ENCODE assay signal across 8 cellular contexts in genomic region chrX:119067023-119067739, GRCh38. TPM values are rescaled to one million over a fixed set of nuclear protein-coding genes. Genes with fewer than 3 reads are reported as not detected.
A peak's percentile ranks its signal among the peaks of the same experiment; 100 is the strongest.
DNase-seq lines count a peak whose midpoint lies in the region; ATAC-seq, FAIRE-seq and TF ChIP-seq lines count a peak whose summit lies in the region.

No MANE protein-coding gene starts in this region.

- H3K9me3 ChIP-seq in A549: no peaks in the 10 kb centered on the region
- no peaks in the 10 kb centered on the region for H3K9me3 ChIP-seq in lung (ENCODE audit: control insufficient read depth in 2 of 2, insufficient read depth in 1 of 2, low read length in 1 of 2)

- H3K4me3 ChIP-seq in A549 (no peak overlapping the region), WI38 (ENCODE audit: low read depth, low read length) (no peak overlapping the region), lung (no peak overlapping the region)

- no peak overlapping the region for H3K4me3 Mint-ChIP-seq in stimulated activated naive B cell treated with anti-CD40 and anti-IgM and Interleukin-4, amounts not matched to agents 10 μg/mL and 1 μg/mL and 100 μg/mL, for 72 hours

- ATAC-seq in A549: peak; percentile 76 to 90
- no peak for ATAC-seq in lung (ENCODE audit: insufficient read depth, low FRiP score)
- ATAC-seq in stimulated activated naive B cell treated with anti-CD40 and anti-IgM and Interleukin-4, amounts not matched to agents 10 μg/mL and 1 μg/mL and 100 μg/mL, for 72 hours (replicated peaks): peak; percentile 87 to 91
- no peak for ATAC-seq in HG02840 (IDR thresholded peaks at IDR 0.05; ENCODE audit: low FRiP score, unreplicated experiment)

- H3K27me3 ChIP-seq in lung (ENCODE audit: control insufficient read depth, insufficient read depth): no peaks in the 10 kb centered on the region

- H3K4me2 ChIP-seq in A549: no peak overlapping the region

- 2% methylated on average over 7 of the region's 7 CpGs for WGBS in A549 (ENCODE audit: missing lambda C conversion rate)
- 2 to 6% methylated on average over 7 of the region's 7 CpGs for WGBS in lung, 2 donors

- CTCF ChIA-PET in A549 (lab: Yijun Ruan, JAX): interaction anchor here (0.6 to 5.0 kb wide), 33 partner anchors 8 to 654 kb away, joined by 3 to 56 read pairs (median 4); no protein-coding TSS in a partner anchor

- peak; percentile 82 to 87 for TF ChIP-seq RAD21 in A549 (conservative IDR thresholded peaks at IDR 0.05 in 1 of 2, IDR thresholded peaks at IDR 0.05 in 1 of 2)

- no peaks in the 10 kb centered on the region for H3K36me3 ChIP-seq in lung (ENCODE audit: control insufficient read depth in 2 of 2, insufficient read depth in 2 of 2, low read length in 2 of 2)

- peak; percentile 46 to 50 for DNase-seq in A549 (ENCODE audit: low read depth in 1 of 2, low spot score in 1 of 2)
- peak; percentile 25 for DNase-seq in GM13976 (ENCODE audit: low spot score)
- DNase-seq in NCI-H1105 treated with DMSO at 0.1 percent for 48 hours (lab: John Stamatoyannopoulos, UW): peak; percentile 37
- peak; percentile 72 for DNase-seq in dermis blood vessel endothelial cell
- peak; percentile 46 for DNase-seq in lung (ENCODE audit: low spot score)
- peak; percentile 42 for DNase-seq in stimulated activated naive B cell treated with anti-CD40 and anti-IgM and Interleukin-4, amounts not matched to agents 10 μg/mL and 1 μg/mL and 100 μg/mL, for 72 hours

- FAIRE-seq in A549 (lab: Jason Lieb, UNC): no peak

- TF ChIP-seq EP300 in A549 (IDR thresholded peaks at IDR 0.05): no peak

- H3K4me1 Mint-ChIP-seq in stimulated activated naive B cell treated with anti-CD40 and anti-IgM and Interleukin-4, amounts not matched to agents 10 μg/mL and 1 μg/mL and 100 μg/mL, for 72 hours: peaks cover 5 to 7% of the 10 kb centered on the region in 2 donors

- H3K27ac ChIP-seq in A549: no peak overlapping the region
- no peak overlapping the region for H3K27ac ChIP-seq in lung (ENCODE audit: low read depth in 1 of 2, low read length in 1 of 2)

- POLR2A ChIA-PET in A549 (lab: Yijun Ruan, JAX): no interaction called here

- TF ChIP-seq CTCF in A549 (IDR thresholded peaks at IDR 0.05) (peak; percentile 75), GM13976 (IDR thresholded peaks at IDR 0.05; ENCODE audit: borderline replicate concordance, control extremely low read depth, extremely low read depth, insufficient read depth, missing control alignments) (no peak), WI38 (IDR thresholded peaks at IDR 0.05; ENCODE audit: low read depth, low read length) (peak; percentile 60), lung (IDR thresholded peaks at IDR 0.05; ENCODE audit: control extremely low read depth, extremely low read depth) (peak; percentile 43)

- no peaks in the 10 kb centered on the region for H3K9me3 Mint-ChIP-seq in stimulated activated naive B cell treated with anti-CD40 and anti-IgM and Interleukin-4, amounts not matched to agents 10 μg/mL and 1 μg/mL and 100 μg/mL, for 72 hours

- H3K4me1 ChIP-seq in A549: no peaks in the 10 kb centered on the region
- no peaks in the 10 kb centered on the region for H3K4me1 ChIP-seq in lung (ENCODE audit: control insufficient read depth in 2 of 2, insufficient read depth in 2 of 2, low read length in 2 of 2)

- in situ Hi-C loops in GM13976 (cut with MboI; ENCODE audit: low sequenced_read_pairs, unreplicated experiment): no loop called here

- H3K27ac Mint-ChIP-seq in stimulated activated naive B cell treated with anti-CD40 and anti-IgM and Interleukin-4, amounts not matched to agents 10 μg/mL and 1 μg/mL and 100 μg/mL, for 72 hours: no peak overlapping the region

- peaks cover 10 to 12% of the 10 kb centered on the region in 2 donors for H3K27me3 Mint-ChIP-seq in stimulated activated naive B cell treated with anti-CD40 and anti-IgM and Interleukin-4, amounts not matched to agents 10 μg/mL and 1 μg/mL and 100 μg/mL, for 72 hours

- TF ChIP-seq POLR2A in A549 (IDR thresholded peaks at IDR 0.05; ENCODE audit: low read length): no peak

- no peaks in the 10 kb centered on the region for H3K36me3 Mint-ChIP-seq in stimulated activated naive B cell treated with anti-CD40 and anti-IgM and Interleukin-4, amounts not matched to agents 10 μg/mL and 1 μg/mL and 100 μg/mL, for 72 hours

TF ChIP-seq in A549, 52 proteins besides CTCF, POLR2A, EP300 and RAD21:
- TF ChIP-seq SMC3 (IDR thresholded peaks at IDR 0.05) (peak; percentile 76), NR3C1 (IDR thresholded peaks at IDR 0.05) (no peak)

RNA-seq across cellular contexts. Expression of gene CT47C1, which starts 5.6 kb away (rescaled TPM):
- not detected in 2 replicates for polyA plus RNA-seq in A549 (2011; rRNA removed)
- not detected in 2 replicates for polyA plus RNA-seq in A549 (2012; cell fraction: cytosol; rRNA removed)
- not detected in 2 replicates for polyA plus RNA-seq in A549 (2012; cell fraction: nucleus; rRNA removed)
- polyA plus RNA-seq in A549 (2017; fragmentation: RNase III; extraction: RNeasy Plus Mini Kit Qiagen cat#74134 plus additional on column Dnase treatment): not detected in 3 replicates
- polyA minus RNA-seq in A549 (2011; rRNA and poly(A)+ RNA removed): not detected in 2 replicates
- not detected in 2 replicates for total RNA-seq in dermis blood vessel endothelial cell
- total RNA-seq in lung: not detected
- polyA plus RNA-seq in lung: not detected

Comparison
In these comparisons a context has a peak if more than half of its experiments do, and no peak if none do; other contexts are left out.
1. ATAC-seq: peak in A549 (2 of 2) and stimulated activated naive B cell treated with anti-CD40 and anti-IgM and Interleukin-4, amounts not matched to agents 10 μg/mL and 1 μg/mL and 100 μg/mL, for 72 hours (2 of 2); none in lung (single experiment) and HG02840 (single experiment).
2. Peak in every context shown above with its lines, with median percentiles within 50 percentile points of each other: DNase-seq.